Comparison of ENCODE assay signal across 2 cellular contexts in the genomic region with DNA sequence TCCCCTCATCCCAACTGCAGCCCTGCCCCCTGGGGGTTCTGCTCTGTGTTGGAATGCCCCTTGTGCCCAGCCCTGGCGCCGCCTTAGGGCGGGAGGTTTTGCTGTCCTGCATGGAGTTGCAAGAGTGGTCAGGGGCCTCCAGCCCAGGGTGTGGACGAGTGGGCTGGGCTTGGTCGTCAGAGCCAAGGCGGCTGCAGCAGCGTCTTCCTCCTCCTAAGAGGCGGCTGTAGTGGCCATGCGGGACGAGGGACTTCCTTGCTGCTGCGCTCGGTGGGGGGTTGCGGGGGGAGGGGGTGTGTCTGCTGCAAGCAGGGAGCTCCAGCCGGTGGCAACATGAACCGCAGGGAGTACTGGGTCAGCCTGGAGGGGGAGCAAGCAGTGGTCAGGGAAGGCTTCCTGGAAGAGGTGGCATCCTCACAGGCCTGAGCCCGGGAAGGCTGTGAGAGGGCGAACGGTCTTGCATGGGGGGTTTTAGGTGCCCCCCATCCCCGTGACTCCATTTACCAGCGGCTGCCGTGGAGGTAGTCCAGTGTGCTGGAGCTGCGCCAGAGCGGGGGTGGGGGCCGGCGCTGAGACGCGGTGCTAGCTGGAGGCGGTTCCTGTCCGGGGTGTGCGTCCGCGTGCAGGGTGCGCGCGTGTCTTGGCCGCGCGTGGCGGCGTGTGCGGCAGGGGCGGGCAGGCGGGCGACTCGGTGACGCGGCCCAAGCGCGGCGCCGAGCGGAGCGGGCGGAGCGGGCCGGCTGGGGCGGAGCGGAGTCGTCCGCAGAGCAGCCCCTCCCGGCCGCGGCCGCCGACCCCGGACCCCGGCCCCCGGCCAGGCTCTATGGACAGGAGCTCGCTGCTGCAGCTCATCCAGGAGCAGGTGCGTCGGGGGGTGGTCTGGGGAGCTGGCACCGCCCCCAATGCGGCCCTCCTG.
TF ChIP-seq lines count a peak whose summit lies in the region.

A gene (plus strand): TSS at position 704 of the 916 bp plus-strand sequence. CDS start 120 bp downstream, at position 824.

TF ChIP-seq in K562, 482 proteins besides CTCF, POLR2A, EP300 and RAD21 (continued from another document and continues in another):
- TF ChIP-seq, protein P1, sequence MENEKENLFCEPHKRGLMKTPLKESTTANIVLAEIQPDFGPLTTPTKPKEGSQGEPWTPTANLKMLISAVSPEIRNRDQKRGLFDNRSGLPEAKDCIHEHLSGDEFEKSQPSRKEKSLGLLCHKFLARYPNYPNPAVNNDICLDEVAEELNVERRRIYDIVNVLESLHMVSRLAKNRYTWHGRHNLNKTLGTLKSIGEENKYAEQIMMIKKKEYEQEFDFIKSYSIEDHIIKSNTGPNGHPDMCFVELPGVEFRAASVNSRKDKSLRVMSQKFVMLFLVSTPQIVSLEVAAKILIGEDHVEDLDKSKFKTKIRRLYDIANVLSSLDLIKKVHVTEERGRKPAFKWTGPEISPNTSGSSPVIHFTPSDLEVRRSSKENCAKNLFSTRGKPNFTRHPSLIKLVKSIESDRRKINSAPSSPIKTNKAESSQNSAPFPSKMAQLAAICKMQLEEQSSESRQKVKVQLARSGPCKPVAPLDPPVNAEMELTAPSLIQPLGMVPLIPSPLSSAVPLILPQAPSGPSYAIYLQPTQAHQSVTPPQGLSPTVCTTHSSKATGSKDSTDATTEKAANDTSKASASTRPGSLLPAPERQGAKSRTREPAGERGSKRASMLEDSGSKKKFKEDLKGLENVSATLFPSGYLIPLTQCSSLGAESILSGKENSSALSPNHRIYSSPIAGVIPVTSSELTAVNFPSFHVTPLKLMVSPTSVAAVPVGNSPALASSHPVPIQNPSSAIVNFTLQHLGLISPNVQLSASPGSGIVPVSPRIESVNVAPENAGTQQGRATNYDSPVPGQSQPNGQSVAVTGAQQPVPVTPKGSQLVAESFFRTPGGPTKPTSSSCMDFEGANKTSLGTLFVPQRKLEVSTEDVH (IDR thresholded peaks at IDR 0.05; ENCODE audit: low read depth, partially characterized antibody) = peak; percentile 49
- TF ChIP-seq NCOR1 (IDR thresholded peaks at IDR 0.05) (peak; percentile 53), YBX1 (IDR thresholded peaks at IDR 0.05) (no peak), TEAD1 (CRISPR knock-in tag; IDR thresholded peaks at IDR 0.05) (0 out of 4 replicates have a peak, but pooled peaks of 1 of the 2 experiments have one; percentile 24), ZNF140 (CRISPR knock-in tag; IDR thresholded peaks at IDR 0.05) (no peak), MTA3 (IDR thresholded peaks at IDR 0.05; ENCODE audit: borderline replicate concordance) (peak; percentile 92), ZC3H4 (CRISPR knock-in tag; IDR thresholded peaks at IDR 0.05; ENCODE audit: borderline replicate concordance) (no peak), HNRNPK (IDR thresholded peaks at IDR 0.05; ENCODE audit: low read depth, low read length, poor library complexity, severe bottlenecking) (no peak), BHLHE40 (IDR thresholded peaks at IDR 0.05; ENCODE audit: low read length) (0 out of 2 replicates have a peak, but pooled peaks have one; percentile 0), ADNP (tag; IDR thresholded peaks at IDR 0.05) (no peak), BMI1 (IDR thresholded peaks at IDR 0.05; ENCODE audit: low read length) (no peak), ATF1 (CRISPR knock-in tag; IDR thresholded peaks at IDR 0.05) (no peak), ATF1 (tag; IDR thresholded peaks at IDR 0.05) (peak; percentile 64), SMAD4 (CRISPR knock-in tag; conservative IDR thresholded peaks at IDR 0.05) (peak; percentile 83), ZNF311 (CRISPR knock-in tag; IDR thresholded peaks at IDR 0.05) (no peak), EZH2 (IDR thresholded peaks at IDR 0.05; ENCODE audit: borderline replicate concordance, low read depth, low read length) (no peak), ZBED1 (IDR thresholded peaks at IDR 0.05) (no peak), SMARCE1 (IDR thresholded peaks at IDR 0.05) (peak; percentile 31; the same call in 1 of the 2 replicates), MYNN (IDR thresholded peaks at IDR 0.05) (peak; percentile 29; the same call in 1 of the 2 replicates), MYNN (CRISPR knock-in tag; IDR thresholded peaks at IDR 0.05) (no peak), ZNF75A (CRISPR knock-in tag; IDR thresholded peaks at IDR 0.05) (no peak), HMG20A (CRISPR knock-in tag; conservative IDR thresholded peaks at IDR 0.05) (no peak)
- TF ChIP-seq, protein P2, sequence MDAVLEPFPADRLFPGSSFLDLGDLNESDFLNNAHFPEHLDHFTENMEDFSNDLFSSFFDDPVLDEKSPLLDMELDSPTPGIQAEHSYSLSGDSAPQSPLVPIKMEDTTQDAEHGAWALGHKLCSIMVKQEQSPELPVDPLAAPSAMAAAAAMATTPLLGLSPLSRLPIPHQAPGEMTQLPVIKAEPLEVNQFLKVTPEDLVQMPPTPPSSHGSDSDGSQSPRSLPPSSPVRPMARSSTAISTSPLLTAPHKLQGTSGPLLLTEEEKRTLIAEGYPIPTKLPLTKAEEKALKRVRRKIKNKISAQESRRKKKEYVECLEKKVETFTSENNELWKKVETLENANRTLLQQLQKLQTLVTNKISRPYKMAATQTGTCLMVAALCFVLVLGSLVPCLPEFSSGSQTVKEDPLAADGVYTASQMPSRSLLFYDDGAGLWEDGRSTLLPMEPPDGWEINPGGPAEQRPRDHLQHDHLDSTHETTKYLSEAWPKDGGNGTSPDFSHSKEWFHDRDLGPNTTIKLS (IDR thresholded peaks at IDR 0.05; ENCODE audit: borderline replicate concordance, low read depth) = peak; percentile 52; the same call in 1 of the 2 replicates
- TF ChIP-seq, protein P3, sequence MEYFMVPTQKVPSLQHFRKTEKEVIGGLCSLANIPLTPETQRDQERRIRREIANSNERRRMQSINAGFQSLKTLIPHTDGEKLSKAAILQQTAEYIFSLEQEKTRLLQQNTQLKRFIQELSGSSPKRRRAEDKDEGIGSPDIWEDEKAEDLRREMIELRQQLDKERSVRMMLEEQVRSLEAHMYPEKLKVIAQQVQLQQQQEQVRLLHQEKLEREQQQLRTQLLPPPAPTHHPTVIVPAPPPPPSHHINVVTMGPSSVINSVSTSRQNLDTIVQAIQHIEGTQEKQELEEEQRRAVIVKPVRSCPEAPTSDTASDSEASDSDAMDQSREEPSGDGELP (CRISPR knock-in tag; IDR thresholded peaks at IDR 0.05; ENCODE audit: borderline replicate concordance) = peak; percentile 88
- TF ChIP-seq, protein P4, sequence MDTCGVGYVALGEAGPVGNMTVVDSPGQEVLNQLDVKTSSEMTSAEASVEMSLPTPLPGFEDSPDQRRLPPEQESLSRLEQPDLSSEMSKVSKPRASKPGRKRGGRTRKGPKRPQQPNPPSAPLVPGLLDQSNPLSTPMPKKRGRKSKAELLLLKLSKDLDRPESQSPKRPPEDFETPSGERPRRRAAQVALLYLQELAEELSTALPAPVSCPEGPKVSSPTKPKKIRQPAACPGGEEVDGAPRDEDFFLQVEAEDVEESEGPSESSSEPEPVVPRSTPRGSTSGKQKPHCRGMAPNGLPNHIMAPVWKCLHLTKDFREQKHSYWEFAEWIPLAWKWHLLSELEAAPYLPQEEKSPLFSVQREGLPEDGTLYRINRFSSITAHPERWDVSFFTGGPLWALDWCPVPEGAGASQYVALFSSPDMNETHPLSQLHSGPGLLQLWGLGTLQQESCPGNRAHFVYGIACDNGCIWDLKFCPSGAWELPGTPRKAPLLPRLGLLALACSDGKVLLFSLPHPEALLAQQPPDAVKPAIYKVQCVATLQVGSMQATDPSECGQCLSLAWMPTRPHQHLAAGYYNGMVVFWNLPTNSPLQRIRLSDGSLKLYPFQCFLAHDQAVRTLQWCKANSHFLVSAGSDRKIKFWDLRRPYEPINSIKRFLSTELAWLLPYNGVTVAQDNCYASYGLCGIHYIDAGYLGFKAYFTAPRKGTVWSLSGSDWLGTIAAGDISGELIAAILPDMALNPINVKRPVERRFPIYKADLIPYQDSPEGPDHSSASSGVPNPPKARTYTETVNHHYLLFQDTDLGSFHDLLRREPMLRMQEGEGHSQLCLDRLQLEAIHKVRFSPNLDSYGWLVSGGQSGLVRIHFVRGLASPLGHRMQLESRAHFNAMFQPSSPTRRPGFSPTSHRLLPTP (IDR thresholded peaks at IDR 0.05; ENCODE audit: borderline replicate concordance, extremely low read depth, insufficient read length) = peak; percentile 90

TF ChIP-seq in HepG2, 621 proteins besides CTCF, POLR2A, EP300 and RAD21 (continued from another document):
- TF ChIP-seq, protein P5, sequence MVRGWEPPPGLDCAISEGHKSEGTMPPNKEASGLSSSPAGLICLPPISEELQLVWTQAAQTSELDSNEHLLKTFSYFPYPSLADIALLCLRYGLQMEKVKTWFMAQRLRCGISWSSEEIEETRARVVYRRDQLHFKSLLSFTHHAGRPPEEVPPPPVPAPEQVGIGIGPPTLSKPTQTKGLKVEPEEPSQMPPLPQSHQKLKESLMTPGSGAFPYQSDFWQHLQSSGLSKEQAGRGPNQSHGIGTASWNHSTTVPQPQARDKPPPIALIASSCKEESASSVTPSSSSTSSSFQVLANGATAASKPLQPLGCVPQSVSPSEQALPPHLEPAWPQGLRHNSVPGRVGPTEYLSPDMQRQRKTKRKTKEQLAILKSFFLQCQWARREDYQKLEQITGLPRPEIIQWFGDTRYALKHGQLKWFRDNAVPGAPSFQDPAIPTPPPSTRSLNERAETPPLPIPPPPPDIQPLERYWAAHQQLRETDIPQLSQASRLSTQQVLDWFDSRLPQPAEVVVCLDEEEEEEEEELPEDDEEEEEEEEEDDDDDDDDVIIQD (CRISPR knock-in tag; IDR thresholded peaks at IDR 0.05; ENCODE audit: low read depth) = no peak
- TF ChIP-seq ZBTB21 (CRISPR knock-in tag; IDR thresholded peaks at IDR 0.05) (no peak), ZFP36 (IDR thresholded peaks at IDR 0.05; ENCODE audit: borderline replicate concordance, low read depth, low read length, partially characterized antibody) (peak; percentile 99), ZBTB7B (CRISPR knock-in tag; IDR thresholded peaks at IDR 0.05) (no peak; the same call in 1 of the 2 replicates), TMF1 (CRISPR knock-in tag; IDR thresholded peaks at IDR 0.05; ENCODE audit: low read depth) (0 out of 2 replicates have a peak, but pooled peaks have one; percentile 26), HNRNPUL1 (IDR thresholded peaks at IDR 0.05; ENCODE audit: low read depth, low read length) (no peak), ARNT (IDR thresholded peaks at IDR 0.05) (no peak), DNMT1 (CRISPR knock-in tag; IDR thresholded peaks at IDR 0.05) (no peak), BRD4 (CRISPR knock-in tag; IDR thresholded peaks at IDR 0.05) (0 out of 2 replicates have a peak, but pooled peaks have one; percentile 22), ZNF713 (CRISPR knock-in tag; IDR thresholded peaks at IDR 0.05) (no peak), NFE2L1 (CRISPR knock-in tag; IDR thresholded peaks at IDR 0.05; ENCODE audit: borderline replicate concordance) (no peak), RCOR2 (CRISPR knock-in tag; IDR thresholded peaks at IDR 0.05) (no peak), NONO (IDR thresholded peaks at IDR 0.05) (no peak), NONO (CRISPR knock-in tag; conservative IDR thresholded peaks at IDR 0.05) (peak; percentile 63; the same call in 1 of the 2 replicates), MYC (CRISPR knock-in tag; IDR thresholded peaks at IDR 0.05; ENCODE audit: borderline replicate concordance) (0 out of 2 replicates have a peak, but pooled peaks have one; percentile 11), MAZ (IDR thresholded peaks at IDR 0.05; ENCODE audit: borderline replicate concordance, low read depth, low read length) (no peak), MAZ (CRISPR knock-in tag; IDR thresholded peaks at IDR 0.05; ENCODE audit: low read depth) (0 out of 2 replicates have a peak, but pooled peaks have one; percentile 4), KDM1A (CRISPR knock-in tag; IDR thresholded peaks at IDR 0.05) (0 out of 2 replicates have a peak, but pooled peaks have one; percentile 17), KDM5B (CRISPR knock-in tag; IDR thresholded peaks at IDR 0.05; ENCODE audit: borderline replicate concordance) (peak; percentile 4; the same call in 1 of the 2 replicates), ZNF746 (CRISPR knock-in tag; IDR thresholded peaks at IDR 0.05) (peak; percentile 1; the same call in 1 of the 2 replicates), RBM22 (optimal IDR thresholded peaks at IDR 0.05; ENCODE audit: low read length) (peak; percentile 86), BRCA1 (CRISPR knock-in tag; IDR thresholded peaks at IDR 0.05) (no peak), AKAP8 (CRISPR knock-in tag; IDR thresholded peaks at IDR 0.05) (peak; percentile 96), ZIK1 (CRISPR knock-in tag; IDR thresholded peaks at IDR 0.05; ENCODE audit: borderline replicate concordance, low read depth) (0 out of 2 replicates have a peak, but pooled peaks have one; percentile 36), ADNP (CRISPR knock-in tag; IDR thresholded peaks at IDR 0.05) (0 out of 2 replicates have a peak, but pooled peaks have one; percentile 46)
- TF ChIP-seq, protein P6, sequence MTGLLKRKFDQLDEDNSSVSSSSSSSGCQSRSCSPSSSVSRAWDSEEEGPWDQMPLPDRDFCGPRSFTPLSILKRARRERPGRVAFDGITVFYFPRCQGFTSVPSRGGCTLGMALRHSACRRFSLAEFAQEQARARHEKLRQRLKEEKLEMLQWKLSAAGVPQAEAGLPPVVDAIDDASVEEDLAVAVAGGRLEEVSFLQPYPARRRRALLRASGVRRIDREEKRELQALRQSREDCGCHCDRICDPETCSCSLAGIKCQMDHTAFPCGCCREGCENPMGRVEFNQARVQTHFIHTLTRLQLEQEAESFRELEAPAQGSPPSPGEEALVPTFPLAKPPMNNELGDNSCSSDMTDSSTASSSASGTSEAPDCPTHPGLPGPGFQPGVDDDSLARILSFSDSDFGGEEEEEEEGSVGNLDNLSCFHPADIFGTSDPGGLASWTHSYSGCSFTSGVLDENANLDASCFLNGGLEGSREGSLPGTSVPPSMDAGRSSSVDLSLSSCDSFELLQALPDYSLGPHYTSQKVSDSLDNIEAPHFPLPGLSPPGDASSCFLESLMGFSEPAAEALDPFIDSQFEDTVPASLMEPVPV (CRISPR knock-in tag; IDR thresholded peaks at IDR 0.05) = no peak
- TF ChIP-seq, protein P7, sequence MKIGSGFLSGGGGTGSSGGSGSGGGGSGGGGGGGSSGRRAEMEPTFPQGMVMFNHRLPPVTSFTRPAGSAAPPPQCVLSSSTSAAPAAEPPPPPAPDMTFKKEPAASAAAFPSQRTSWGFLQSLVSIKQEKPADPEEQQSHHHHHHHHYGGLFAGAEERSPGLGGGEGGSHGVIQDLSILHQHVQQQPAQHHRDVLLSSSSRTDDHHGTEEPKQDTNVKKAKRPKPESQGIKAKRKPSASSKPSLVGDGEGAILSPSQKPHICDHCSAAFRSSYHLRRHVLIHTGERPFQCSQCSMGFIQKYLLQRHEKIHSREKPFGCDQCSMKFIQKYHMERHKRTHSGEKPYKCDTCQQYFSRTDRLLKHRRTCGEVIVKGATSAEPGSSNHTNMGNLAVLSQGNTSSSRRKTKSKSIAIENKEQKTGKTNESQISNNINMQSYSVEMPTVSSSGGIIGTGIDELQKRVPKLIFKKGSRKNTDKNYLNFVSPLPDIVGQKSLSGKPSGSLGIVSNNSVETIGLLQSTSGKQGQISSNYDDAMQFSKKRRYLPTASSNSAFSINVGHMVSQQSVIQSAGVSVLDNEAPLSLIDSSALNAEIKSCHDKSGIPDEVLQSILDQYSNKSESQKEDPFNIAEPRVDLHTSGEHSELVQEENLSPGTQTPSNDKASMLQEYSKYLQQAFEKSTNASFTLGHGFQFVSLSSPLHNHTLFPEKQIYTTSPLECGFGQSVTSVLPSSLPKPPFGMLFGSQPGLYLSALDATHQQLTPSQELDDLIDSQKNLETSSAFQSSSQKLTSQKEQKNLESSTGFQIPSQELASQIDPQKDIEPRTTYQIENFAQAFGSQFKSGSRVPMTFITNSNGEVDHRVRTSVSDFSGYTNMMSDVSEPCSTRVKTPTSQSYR (CRISPR knock-in tag; IDR thresholded peaks at IDR 0.05; ENCODE audit: borderline replicate concordance) = peak; percentile 34; the same call in 1 of the 2 replicates
- TF ChIP-seq, protein P8, sequence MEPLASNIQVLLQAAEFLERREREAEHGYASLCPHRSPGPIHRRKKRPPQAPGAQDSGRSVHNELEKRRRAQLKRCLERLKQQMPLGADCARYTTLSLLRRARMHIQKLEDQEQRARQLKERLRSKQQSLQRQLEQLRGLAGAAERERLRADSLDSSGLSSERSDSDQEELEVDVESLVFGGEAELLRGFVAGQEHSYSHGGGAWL (CRISPR knock-in tag; IDR thresholded peaks at IDR 0.05) = peak; percentile 49; the same call in 1 of the 2 replicates
